Comparison of ENCODE assay signal across 1 cellular context in the genomic region with DNA sequence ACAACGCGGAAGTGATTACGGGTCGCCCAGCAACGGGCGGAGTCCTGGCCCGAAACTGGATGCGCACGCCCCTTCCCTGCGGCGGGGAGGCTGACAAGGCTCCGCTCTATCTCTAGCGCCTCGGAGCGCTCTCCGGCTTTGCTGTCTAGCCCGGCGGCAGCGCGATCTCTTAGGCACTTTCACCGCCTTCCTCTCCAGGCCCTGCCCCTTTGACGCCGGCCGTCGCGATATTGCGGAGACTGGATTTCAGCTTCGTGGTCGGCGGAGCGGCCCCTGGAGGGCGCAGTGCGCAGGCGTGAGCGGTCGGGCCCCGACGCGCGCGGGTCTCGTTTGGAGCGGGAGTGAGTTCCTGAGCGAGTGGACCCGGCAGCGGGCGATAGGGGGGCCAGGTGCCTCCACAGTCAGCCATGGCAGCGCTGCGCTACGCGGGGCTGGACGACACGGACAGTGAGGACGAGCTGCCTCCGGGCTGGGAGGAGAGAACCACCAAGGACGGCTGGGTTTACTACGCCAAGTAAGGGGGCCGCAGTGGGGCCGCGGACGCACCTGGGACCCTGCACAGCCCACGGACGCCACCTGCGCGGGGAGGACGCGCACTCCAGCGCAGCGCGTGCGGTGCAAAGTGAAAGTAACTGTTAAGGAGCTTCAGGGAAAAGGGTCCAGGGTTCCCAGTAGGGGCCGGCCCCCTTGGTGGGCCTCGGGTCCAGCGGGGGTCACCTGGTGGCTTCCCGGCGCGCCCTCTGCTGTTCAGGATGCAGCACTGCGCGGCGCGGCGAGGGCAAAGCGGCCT.
TF ChIP-seq lines count a peak whose summit lies in the region.

Gene WWOX (plus strand): TSS at position 283 of the 790 bp plus-strand sequence.

TF ChIP-seq in HepG2, 621 proteins besides CTCF, POLR2A, EP300 and RAD21 (continued from another document and continues in another):
- TF ChIP-seq CBX2 (IDR thresholded peaks at IDR 0.05; ENCODE audit: low read depth, low read length) (no peak), CBX2 (CRISPR knock-in tag; IDR thresholded peaks at IDR 0.05; ENCODE audit: low read depth) (0 out of 2 replicates have a peak, but pooled peaks have one; percentile 51), ZKSCAN5 (CRISPR knock-in tag; IDR thresholded peaks at IDR 0.05) (no peak; the same call in 1 of the 2 replicates), ZBTB10 (CRISPR knock-in tag; IDR thresholded peaks at IDR 0.05; ENCODE audit: borderline replicate concordance) (no peak), KDM3A (CRISPR knock-in tag; IDR thresholded peaks at IDR 0.05; ENCODE audit: low read depth) (0 out of 2 replicates have a peak, but pooled peaks have one; percentile 90), ERF (CRISPR knock-in tag; IDR thresholded peaks at IDR 0.05) (peak; percentile 96), ZBTB7A (CRISPR knock-in tag; IDR thresholded peaks at IDR 0.05) (peak; percentile 91), BHLHE40 (IDR thresholded peaks at IDR 0.05; ENCODE audit: low read length) (0 out of 2 replicates have a peak, but pooled peaks have one; percentile 10), ZNF468 (CRISPR knock-in tag; IDR thresholded peaks at IDR 0.05) (peak; percentile 81; the same call in 1 of the 2 replicates), ZNF276 (CRISPR knock-in tag; IDR thresholded peaks at IDR 0.05; ENCODE audit: low read depth) (peak; percentile 91), ZNF354B (CRISPR knock-in tag; IDR thresholded peaks at IDR 0.05) (peak; percentile 55; the same call in 1 of the 2 replicates), THAP9 (CRISPR knock-in tag; IDR thresholded peaks at IDR 0.05; ENCODE audit: borderline replicate concordance) (peak; percentile 94), REPIN1 (CRISPR knock-in tag; IDR thresholded peaks at IDR 0.05; ENCODE audit: borderline replicate concordance, low read depth) (peak; percentile 86), ZNF672 (CRISPR knock-in tag; IDR thresholded peaks at IDR 0.05) (no peak), AHR (CRISPR knock-in tag; IDR thresholded peaks at IDR 0.05) (peak; percentile 77), SP5 (CRISPR knock-in tag; IDR thresholded peaks at IDR 0.05; ENCODE audit: borderline replicate concordance, low read depth) (peak; percentile 62), MTF1 (CRISPR knock-in tag; IDR thresholded peaks at IDR 0.05) (no peak), ZNF572 (CRISPR knock-in tag; IDR thresholded peaks at IDR 0.05) (0 out of 2 replicates have a peak, but pooled peaks have one; percentile 28), XBP1 (CRISPR knock-in tag; IDR thresholded peaks at IDR 0.05) (no peak), ZNF839 (CRISPR knock-in tag; IDR thresholded peaks at IDR 0.05; ENCODE audit: borderline replicate concordance) (peak; percentile 78), SALL2 (CRISPR knock-in tag; IDR thresholded peaks at IDR 0.05) (no peak), ZNF281 (CRISPR knock-in tag; IDR thresholded peaks at IDR 0.05; ENCODE audit: borderline replicate concordance) (no peak), GATAD2A (CRISPR knock-in tag; IDR thresholded peaks at IDR 0.05) (peak; percentile 72), HES4 (CRISPR knock-in tag; IDR thresholded peaks at IDR 0.05; ENCODE audit: borderline replicate concordance) (0 out of 2 replicates have a peak, but pooled peaks have one; percentile 67), AGO2 (optimal IDR thresholded peaks at IDR 0.05; ENCODE audit: low read depth, low read length) (peak; percentile 88), ZSCAN30 (CRISPR knock-in tag; IDR thresholded peaks at IDR 0.05) (no peak; the same call in 1 of the 2 replicates), ZNF615 (CRISPR knock-in tag; IDR thresholded peaks at IDR 0.05; ENCODE audit: borderline replicate concordance) (no peak; the same call in 1 of the 2 replicates), HOXA7 (CRISPR knock-in tag; IDR thresholded peaks at IDR 0.05) (no peak), ZBTB20 (CRISPR knock-in tag; IDR thresholded peaks at IDR 0.05; ENCODE audit: borderline replicate concordance, low read depth) (peak; percentile 87), ZNF788 (CRISPR knock-in tag; IDR thresholded peaks at IDR 0.05; ENCODE audit: borderline replicate concordance) (peak; percentile 97)
- TF ChIP-seq, protein P1, sequence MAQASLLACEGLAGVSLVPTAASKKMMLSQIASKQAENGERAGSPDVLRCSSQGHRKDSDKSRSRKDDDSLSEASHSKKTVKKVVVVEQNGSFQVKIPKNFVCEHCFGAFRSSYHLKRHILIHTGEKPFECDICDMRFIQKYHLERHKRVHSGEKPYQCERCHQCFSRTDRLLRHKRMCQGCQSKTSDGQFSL (CRISPR knock-in tag; IDR thresholded peaks at IDR 0.05), result no peak; the same call in 1 of the 2 replicates
- TF ChIP-seq, protein P2, sequence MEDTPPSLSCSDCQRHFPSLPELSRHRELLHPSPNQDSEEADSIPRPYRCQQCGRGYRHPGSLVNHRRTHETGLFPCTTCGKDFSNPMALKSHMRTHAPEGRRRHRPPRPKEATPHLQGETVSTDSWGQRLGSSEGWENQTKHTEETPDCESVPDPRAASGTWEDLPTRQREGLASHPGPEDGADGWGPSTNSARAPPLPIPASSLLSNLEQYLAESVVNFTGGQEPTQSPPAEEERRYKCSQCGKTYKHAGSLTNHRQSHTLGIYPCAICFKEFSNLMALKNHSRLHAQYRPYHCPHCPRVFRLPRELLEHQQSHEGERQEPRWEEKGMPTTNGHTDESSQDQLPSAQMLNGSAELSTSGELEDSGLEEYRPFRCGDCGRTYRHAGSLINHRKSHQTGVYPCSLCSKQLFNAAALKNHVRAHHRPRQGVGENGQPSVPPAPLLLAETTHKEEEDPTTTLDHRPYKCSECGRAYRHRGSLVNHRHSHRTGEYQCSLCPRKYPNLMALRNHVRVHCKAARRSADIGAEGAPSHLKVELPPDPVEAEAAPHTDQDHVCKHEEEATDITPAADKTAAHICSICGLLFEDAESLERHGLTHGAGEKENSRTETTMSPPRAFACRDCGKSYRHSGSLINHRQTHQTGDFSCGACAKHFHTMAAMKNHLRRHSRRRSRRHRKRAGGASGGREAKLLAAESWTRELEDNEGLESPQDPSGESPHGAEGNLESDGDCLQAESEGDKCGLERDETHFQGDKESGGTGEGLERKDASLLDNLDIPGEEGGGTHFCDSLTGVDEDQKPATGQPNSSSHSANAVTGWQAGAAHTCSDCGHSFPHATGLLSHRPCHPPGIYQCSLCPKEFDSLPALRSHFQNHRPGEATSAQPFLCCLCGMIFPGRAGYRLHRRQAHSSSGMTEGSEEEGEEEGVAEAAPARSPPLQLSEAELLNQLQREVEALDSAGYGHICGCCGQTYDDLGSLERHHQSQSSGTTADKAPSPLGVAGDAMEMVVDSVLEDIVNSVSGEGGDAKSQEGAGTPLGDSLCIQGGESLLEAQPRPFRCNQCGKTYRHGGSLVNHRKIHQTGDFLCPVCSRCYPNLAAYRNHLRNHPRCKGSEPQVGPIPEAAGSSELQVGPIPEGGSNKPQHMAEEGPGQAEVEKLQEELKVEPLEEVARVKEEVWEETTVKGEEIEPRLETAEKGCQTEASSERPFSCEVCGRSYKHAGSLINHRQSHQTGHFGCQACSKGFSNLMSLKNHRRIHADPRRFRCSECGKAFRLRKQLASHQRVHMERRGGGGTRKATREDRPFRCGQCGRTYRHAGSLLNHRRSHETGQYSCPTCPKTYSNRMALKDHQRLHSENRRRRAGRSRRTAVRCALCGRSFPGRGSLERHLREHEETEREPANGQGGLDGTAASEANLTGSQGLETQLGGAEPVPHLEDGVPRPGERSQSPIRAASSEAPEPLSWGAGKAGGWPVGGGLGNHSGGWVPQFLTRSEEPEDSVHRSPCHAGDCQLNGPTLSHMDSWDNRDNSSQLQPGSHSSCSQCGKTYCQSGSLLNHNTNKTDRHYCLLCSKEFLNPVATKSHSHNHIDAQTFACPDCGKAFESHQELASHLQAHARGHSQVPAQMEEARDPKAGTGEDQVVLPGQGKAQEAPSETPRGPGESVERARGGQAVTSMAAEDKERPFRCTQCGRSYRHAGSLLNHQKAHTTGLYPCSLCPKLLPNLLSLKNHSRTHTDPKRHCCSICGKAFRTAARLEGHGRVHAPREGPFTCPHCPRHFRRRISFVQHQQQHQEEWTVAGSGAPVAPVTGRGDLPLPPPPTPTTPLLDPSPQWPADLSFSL (CRISPR knock-in tag; IDR thresholded peaks at IDR 0.05), result no peak
- TF ChIP-seq, protein P3, sequence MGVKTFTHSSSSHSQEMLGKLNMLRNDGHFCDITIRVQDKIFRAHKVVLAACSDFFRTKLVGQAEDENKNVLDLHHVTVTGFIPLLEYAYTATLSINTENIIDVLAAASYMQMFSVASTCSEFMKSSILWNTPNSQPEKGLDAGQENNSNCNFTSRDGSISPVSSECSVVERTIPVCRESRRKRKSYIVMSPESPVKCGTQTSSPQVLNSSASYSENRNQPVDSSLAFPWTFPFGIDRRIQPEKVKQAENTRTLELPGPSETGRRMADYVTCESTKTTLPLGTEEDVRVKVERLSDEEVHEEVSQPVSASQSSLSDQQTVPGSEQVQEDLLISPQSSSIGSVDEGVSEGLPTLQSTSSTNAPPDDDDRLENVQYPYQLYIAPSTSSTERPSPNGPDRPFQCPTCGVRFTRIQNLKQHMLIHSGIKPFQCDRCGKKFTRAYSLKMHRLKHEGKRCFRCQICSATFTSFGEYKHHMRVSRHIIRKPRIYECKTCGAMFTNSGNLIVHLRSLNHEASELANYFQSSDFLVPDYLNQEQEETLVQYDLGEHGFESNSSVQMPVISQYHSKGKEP (CRISPR knock-in tag; IDR thresholded peaks at IDR 0.05), result peak; percentile 50; the same call in 1 of the 2 replicates
- TF ChIP-seq, protein P4, sequence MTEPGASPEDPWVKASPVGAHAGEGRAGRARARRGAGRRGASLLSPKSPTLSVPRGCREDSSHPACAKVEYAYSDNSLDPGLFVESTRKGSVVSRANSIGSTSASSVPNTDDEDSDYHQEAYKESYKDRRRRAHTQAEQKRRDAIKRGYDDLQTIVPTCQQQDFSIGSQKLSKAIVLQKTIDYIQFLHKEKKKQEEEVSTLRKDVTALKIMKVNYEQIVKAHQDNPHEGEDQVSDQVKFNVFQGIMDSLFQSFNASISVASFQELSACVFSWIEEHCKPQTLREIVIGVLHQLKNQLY (CRISPR knock-in tag; IDR thresholded peaks at IDR 0.05), result peak; percentile 72
